Comparison of ENCODE assay signal across 8 cellular contexts in genomic region chr10:94363251-94363565, GRCh38. TPM values are rescaled to one million over a fixed set of nuclear protein-coding genes. Genes with fewer than 3 reads are reported as not detected.
DNase-seq lines count a peak whose midpoint lies in the region; ATAC-seq, FAIRE-seq and TF ChIP-seq lines count a peak whose summit lies in the region.

No MANE protein-coding gene starts in this region.

- no peak for DNase-seq in activated naive CD4-positive, alpha-beta T cell treated with anti-CD3 and anti-CD28 coated beads, Interleukin-2, amount 10 ng/mL, durations not matched to agents 7 days and 5 days
- no peak for DNase-seq in activated naive CD4-positive, alpha-beta T cell treated with Interleukin-2 at 50 U/mL for 16 hours
- DNase-seq in endothelial cell of umbilical vein (ENCODE audit: low read depth, low spot score), result no peak
- no peak for DNase-seq in EL
- DNase-seq in NCI-H2196 treated with DMSO at 0.1 percent for 48 hours (lab: John Stamatoyannopoulos, UW; ENCODE audit: unreplicated experiment), result no peak

- H3K9me2 ChIP-seq in Loucy (replicated peaks; ENCODE audit: low read depth, low read length), result no peaks in the 10 kb centered on the region

- H3F3A ChIP-seq in Loucy (ENCODE audit: low read depth), result no peaks in the 10 kb centered on the region

- H3K9me3 ChIP-seq in Loucy (ENCODE audit: insufficient read depth, low read depth, low read length), result no peaks in the 10 kb centered on the region
- H3K9me3 ChIP-seq in endothelial cell of umbilical vein (replicated peaks; ENCODE audit: control insufficient read depth, insufficient read depth, low read length), result no peaks in the 10 kb centered on the region
- H3K9me3 ChIP-seq in parathyroid adenoma (ENCODE audit: control insufficient read depth, low read length), result no peaks in the 10 kb centered on the region

- H4K20me1 ChIP-seq in Loucy (ENCODE audit: insufficient read depth, low read length, poor library complexity, severe bottlenecking) (no peaks in the 10 kb centered on the region), endothelial cell of umbilical vein (replicated peaks; ENCODE audit: control insufficient read depth, extremely low read depth, insufficient read depth, low read length) (no peaks in the 10 kb centered on the region)

- no TSS peak for BruUV-seq in endothelial cell of umbilical vein (replicated peaks; lab: Mats Ljungman, UMichigan)

- no peaks in the 10 kb centered on the region for H3K36me3 ChIP-seq in Loucy (ENCODE audit: insufficient read depth, low read length)
- H3K36me3 ChIP-seq in endothelial cell of umbilical vein (ENCODE audit: control insufficient read depth in 2 of 2, extremely low read depth in 1 of 2, insufficient read depth in 2 of 2, low read length in 2 of 2), result no peaks in the 10 kb centered on the region
- H3K36me3 ChIP-seq in parathyroid adenoma (ENCODE audit: control insufficient read depth, insufficient read depth, low read length), result no peaks in the 10 kb centered on the region

- H3K4me2 ChIP-seq in Loucy (ENCODE audit: low read depth, low read length, poor library complexity, severe bottlenecking) (peak overlapping the region; percentile 98), endothelial cell of umbilical vein (ENCODE audit: insufficient read depth, low read length) (peak overlapping the region; percentile 56), parathyroid adenoma (ENCODE audit: low read length) (peak overlapping the region; percentile 94)

- H3K4me1 Mint-ChIP-seq in activated naive CD4-positive, alpha-beta T cell treated with anti-CD3 and anti-CD28 coated beads, Interleukin-2, amount 10 ng/mL, durations not matched to agents 7 days and 5 days, result peaks cover 38% of the 10 kb centered on the region

- POLR2A ChIA-PET in endothelial cell of umbilical vein (lab: Charles Lee), result no interaction called here

- FAIRE-seq in endothelial cell of umbilical vein (lab: Jason Lieb, UNC), result no peak

- TF ChIP-seq CTCF in Loucy (conservative IDR thresholded peaks at IDR 0.05; ENCODE audit: low read length) (no peak; the same call in 1 of the 2 replicates), endothelial cell of umbilical vein (IDR thresholded peaks at IDR 0.05; ENCODE audit: extremely low read depth in 1 of 2, insufficient read depth in 1 of 2, low read depth in 1 of 2, low read length in 2 of 2) (no peak), parathyroid adenoma (IDR thresholded peaks at IDR 0.05) (no peak)

- H3K4me3 Mint-ChIP-seq in activated naive CD4-positive, alpha-beta T cell treated with anti-CD3 and anti-CD28 coated beads, Interleukin-2, amount 10 ng/mL, durations not matched to agents 7 days and 5 days, result peak overlapping the region; percentile 92

- no peak for ATAC-seq in GM18867 (IDR thresholded peaks at IDR 0.05; ENCODE audit: unreplicated experiment)

- dilution Hi-C loops in endothelial cell of umbilical vein (cut with MboI; ENCODE audit: extremely low pct_ligation_motif_present, low sequenced_read_pairs), result no loop called here

- H3K27ac Mint-ChIP-seq in activated naive CD4-positive, alpha-beta T cell treated with anti-CD3 and anti-CD28 coated beads, Interleukin-2, amount 10 ng/mL, durations not matched to agents 7 days and 5 days, result peak overlapping the region; percentile 50

- H3K36me3 Mint-ChIP-seq in activated naive CD4-positive, alpha-beta T cell treated with anti-CD3 and anti-CD28 coated beads, Interleukin-2, amount 10 ng/mL, durations not matched to agents 7 days and 5 days, result peaks cover 21% of the 10 kb centered on the region

- intact Hi-C loops in endothelial cell of umbilical vein (cut with micrococcal nuclease), result loop anchor here (2.0 to 5.0 kb wide), 2 partner anchors 184 to 542 kb away; partner anchors contain the start of gene HELLS

- H3K4me1 ChIP-seq in Loucy (ENCODE audit: insufficient read depth, low read length, poor library complexity, severe bottlenecking) (peaks cover 28% of the 10 kb centered on the region), endothelial cell of umbilical vein (ENCODE audit: control insufficient read depth, extremely low read depth, insufficient read depth, low read length) (peaks cover 14% of the 10 kb centered on the region), parathyroid adenoma (peaks cover 5% of the 10 kb centered on the region)

- H3K27ac ChIP-seq in endothelial cell of umbilical vein (ENCODE audit: insufficient read depth, low read depth, low read length), result no peak overlapping the region
- no peak overlapping the region for H3K27ac ChIP-seq in parathyroid adenoma

- H3K9me3 Mint-ChIP-seq in activated naive CD4-positive, alpha-beta T cell treated with anti-CD3 and anti-CD28 coated beads, Interleukin-2, amount 10 ng/mL, durations not matched to agents 7 days and 5 days, result no peaks in the 10 kb centered on the region

- TF ChIP-seq POLR2A in endothelial cell of umbilical vein (IDR thresholded peaks at IDR 0.05; ENCODE audit: low read depth, low read length), result no peak

- no peaks in the 10 kb centered on the region for H3K9me1 ChIP-seq in endothelial cell of umbilical vein (replicated peaks; ENCODE audit: control insufficient read depth, extremely low read depth, insufficient read depth, low read length)

- peak overlapping the region; percentile 5 for H3K9ac ChIP-seq in Loucy (ENCODE audit: low read depth, low read length, poor library complexity, severe bottlenecking)
- peak overlapping the region; percentile 19 for H3K9ac ChIP-seq in endothelial cell of umbilical vein (replicated peaks; ENCODE audit: extremely low read depth, insufficient read depth, low read length)
- H3K9ac ChIP-seq in parathyroid adenoma, result no peak overlapping the region

- peaks cover 21% of the 10 kb centered on the region for H3K27me3 Mint-ChIP-seq in activated naive CD4-positive, alpha-beta T cell treated with anti-CD3 and anti-CD28 coated beads, Interleukin-2, amount 10 ng/mL, durations not matched to agents 7 days and 5 days

- H3K27me3 ChIP-seq in Loucy (ENCODE audit: insufficient read depth, low read length, poor library complexity, severe bottlenecking) (no peaks in the 10 kb centered on the region), endothelial cell of umbilical vein (ENCODE audit: control insufficient read depth in 2 of 2, insufficient read depth in 2 of 2, low read length in 2 of 2) (peaks cover 3 to 7% of the 10 kb centered on the region in 2 experiments), parathyroid adenoma (ENCODE audit: control insufficient read depth, insufficient read depth, low read length) (no peaks in the 10 kb centered on the region)

- peak overlapping the region; percentile 96 for H2AFZ ChIP-seq in Loucy (ENCODE audit: low read length)
- H2AFZ ChIP-seq in endothelial cell of umbilical vein (ENCODE audit: low read depth, low read length), result peak overlapping the region; percentile 81
- H2AFZ ChIP-seq in parathyroid adenoma, result peak overlapping the region; percentile 75

- H3K79me2 ChIP-seq in Loucy (ENCODE audit: insufficient read depth, low read length), result peaks cover 35% of the 10 kb centered on the region
- peaks cover 29% of the 10 kb centered on the region for H3K79me2 ChIP-seq in endothelial cell of umbilical vein (ENCODE audit: control insufficient read depth, insufficient read depth, low read length)
- H3K79me2 ChIP-seq in parathyroid adenoma, result no peaks in the 10 kb centered on the region

- CTCF ChIA-PET in activated naive CD4-positive, alpha-beta T cell treated with anti-CD3 and anti-CD28 coated beads, Interleukin-2, amount 10 ng/mL, durations not matched to agents 7 days and 5 days (lab: Charles Lee), result interaction anchor here (1.0 kb wide), 2 partner anchors 9 to 40 kb away, joined by 3 to 4 read pairs; no protein-coding TSS in a partner anchor
- CTCF ChIA-PET in endothelial cell of umbilical vein (lab: Charles Lee), result interaction anchor here (0.6 to 3.5 kb wide), 5 partner anchors 39 to 83 kb away, joined by 3 to 44 read pairs (median 5); partner anchors contain the start of gene TBC1D12

- H3K4me3 ChIP-seq in Loucy (ENCODE audit: low read length, poor library complexity, severe bottlenecking) (peak overlapping the region; percentile 84), endothelial cell of umbilical vein (replicated peaks in 1 of 3; ENCODE audit: insufficient read depth in 1 of 3, low read depth in 1 of 3, low read length in 3 of 3) (peak overlapping the region in 2 of 3 experiments; percentile 46 to 87), parathyroid adenoma (ENCODE audit: low read depth, low read length) (peak overlapping the region; percentile 77)

TF ChIP-seq in endothelial cell of umbilical vein, 7 proteins besides CTCF, POLR2A, EP300 and RAD21:
- TF ChIP-seq POLR2AphosphoS5 (IDR thresholded peaks at IDR 0.05; ENCODE audit: insufficient read depth, low read depth, low read length), result no peak
- TF ChIP-seq JUN (IDR thresholded peaks at IDR 0.05; ENCODE audit: borderline replicate concordance, insufficient read depth, insufficient read length, low read depth), result no peak
- no peak for TF ChIP-seq MYC (IDR thresholded peaks at IDR 0.05; ENCODE audit: low read depth, low read length)
- TF ChIP-seq GATA2 (IDR thresholded peaks at IDR 0.05; ENCODE audit: insufficient read depth, insufficient read length, low read depth, low read length), result no peak
- no peak for TF ChIP-seq EZH2 (IDR thresholded peaks at IDR 0.05; ENCODE audit: borderline replicate concordance, low read depth, low read length, severe bottlenecking)
- TF ChIP-seq FOS (IDR thresholded peaks at IDR 0.05; ENCODE audit: borderline replicate concordance, insufficient read depth, low read length), result no peak

RNA-seq across cellular contexts. Expression of gene NOC3L, which starts 0.5 kb away (rescaled TPM):
- total RNA-seq in endothelial cell of umbilical vein, result 19.8 and 20.5 TPM in 2 replicates
- 3.4 and 4.3 TPM in 2 replicates for polyA plus RNA-seq in endothelial cell of umbilical vein
- 4.7 and 5.0 TPM in 2 replicates for polyA plus RNA-seq in endothelial cell of umbilical vein (2011; cell fraction: cytosol; rRNA removed)
- polyA plus RNA-seq in endothelial cell of umbilical vein (2011; cell fraction: nucleus; rRNA removed), result 14.8 and 22.7 TPM in 2 replicates
- polyA plus RNA-seq in endothelial cell of umbilical vein (2012), result 15.5 and 24.1 TPM in 2 replicates
- polyA minus RNA-seq in endothelial cell of umbilical vein, result 7.5 and 8.1 TPM in 2 replicates
- 13.7 TPM for polyA minus RNA-seq in endothelial cell of umbilical vein (2011; cell fraction: cytosol; rRNA and poly(A)+ RNA removed)
- polyA minus RNA-seq in endothelial cell of umbilical vein (2011; cell fraction: nucleus; rRNA and poly(A)+ RNA removed), result 10.4 and 15.7 TPM in 2 replicates

RNA-seq across cellular contexts. Expression of gene TBC1D12, which starts 39.1 kb away (rescaled TPM):
- total RNA-seq in endothelial cell of umbilical vein, result 7.1 and 7.3 TPM in 2 replicates
- polyA plus RNA-seq in endothelial cell of umbilical vein, result 2.9 and 3.2 TPM in 2 replicates
- polyA plus RNA-seq in endothelial cell of umbilical vein (2011; cell fraction: cytosol; rRNA removed), result 2.7 and 3.0 TPM in 2 replicates
- 7.5 and 11.6 TPM in 2 replicates for polyA plus RNA-seq in endothelial cell of umbilical vein (2011; cell fraction: nucleus; rRNA removed)
- 4.1 and 4.4 TPM in 2 replicates for polyA plus RNA-seq in endothelial cell of umbilical vein (2012)
- polyA minus RNA-seq in endothelial cell of umbilical vein, result 4.5 and 4.7 TPM in 2 replicates
- 3.1 TPM for polyA minus RNA-seq in endothelial cell of umbilical vein (2011; cell fraction: cytosol; rRNA and poly(A)+ RNA removed)
- polyA minus RNA-seq in endothelial cell of umbilical vein (2011; cell fraction: nucleus; rRNA and poly(A)+ RNA removed), result 7.6 and 11.5 TPM in 2 replicates
